ENCODE assay signal across 18 cellular contexts in the genomic region with DNA sequence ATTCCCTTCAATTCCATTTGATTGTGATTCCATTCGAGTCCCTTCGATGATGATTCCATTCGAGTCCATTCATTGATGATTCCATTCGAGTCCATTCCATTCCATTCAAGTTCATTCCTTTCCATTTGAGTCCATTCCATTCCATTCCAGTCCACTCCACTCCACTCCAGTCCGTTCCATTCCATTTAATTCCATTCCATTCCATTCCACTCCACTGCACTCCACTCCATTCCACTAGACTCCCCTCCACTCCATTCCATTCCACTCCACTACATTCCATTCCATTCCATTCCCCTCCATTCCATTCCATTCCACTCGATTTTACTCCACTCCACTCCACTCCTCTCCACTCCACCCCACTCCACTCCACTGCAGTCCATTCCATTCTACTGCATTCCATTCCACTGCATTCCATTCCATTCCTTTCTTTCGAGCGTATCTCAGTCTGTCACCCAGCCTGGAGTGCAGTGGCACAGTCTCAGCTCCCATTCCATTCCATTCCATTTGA.
A peak's percentile ranks its signal among the peaks of the same experiment; 100 is the strongest.
DNase-seq lines count a peak whose midpoint lies in the region; ATAC-seq, FAIRE-seq and TF ChIP-seq lines count a peak whose summit lies in the region.
"Had no signal": no experiment of that assay in that cellular context is flagged by ENCODE, and none has a peak within 500 bp of the region (broad histone marks: within the 10 kb centered on the region; RNA-seq: fewer than 3 reads in every experiment).

No MANE protein-coding gene starts in this region.

- no TSS peak for BruUV-seq in HepG2 (replicated peaks; lab: Mats Ljungman, UMichigan)
- no TSS peak for BruUV-seq in IMR-90 (replicated peaks; lab: Mats Ljungman, UMichigan)

- no peak overlapping the region for H2BK20ac ChIP-seq in IMR-90 (ENCODE audit: low read depth, low read length)

- intact Hi-C loops in HepG2 (cut with micrococcal nuclease; ENCODE audit: unreplicated experiment) (no loop called here), right lobe of liver (cut with DNase I) (no loop called here), IMR-90 (cut with micrococcal nuclease) (no loop called here)

- peaks cover 14% of the 10 kb centered on the region for H3K9me3 Mint-ChIP-seq in memory B cell

- no peak for FAIRE-seq in HepG2 (lab: Jason Lieb, UNC)
- FAIRE-seq: GM12892, GM18507 had no signal

- peaks cover 14% of the 10 kb centered on the region for H3K36me3 Mint-ChIP-seq in memory B cell
- H3K36me3 Mint-ChIP-seq: CD14-positive monocyte had no signal

- no peak overlapping the region for H4K8ac ChIP-seq in IMR-90 (ENCODE audit: low read depth in 2 of 2, low read length in 2 of 2)

- H4K5ac ChIP-seq in IMR-90 (ENCODE audit: low read depth, low read length) = no peak overlapping the region

- H3K27me3 ChIP-seq in HepG2 (ENCODE audit: control insufficient read depth in 1 of 2, insufficient read depth in 2 of 2, low read length in 2 of 2) = no peaks in the 10 kb centered on the region
- no peaks in the 10 kb centered on the region for H3K27me3 ChIP-seq in right lobe of liver
- H3K27me3 ChIP-seq in IMR-90 (ENCODE audit: control insufficient read depth, insufficient read depth, low read length) = no peaks in the 10 kb centered on the region
- H3K27me3 ChIP-seq: BLaER1 had no signal

- no peak overlapping the region for H2AFZ ChIP-seq in HepG2 (ENCODE audit: low read length)
- H2AFZ ChIP-seq in IMR-90 (replicated peaks; ENCODE audit: low read length, poor library complexity) = no peak overlapping the region
- H2AFZ ChIP-seq: GM23248 had no signal

- no peaks in the 10 kb centered on the region for H3K9me1 ChIP-seq in IMR-90 (ENCODE audit: insufficient read depth, low read length)

- peaks cover 36% of the 10 kb centered on the region for H3K9me3 ChIP-seq in HepG2 (ENCODE audit: low read length)
- peaks cover 0 to 8% (median 0%) of the 10 kb centered on the region in 4 donors for H3K9me3 ChIP-seq in right lobe of liver
- H3K9me3 ChIP-seq in IMR-90 (ENCODE audit: control insufficient read depth, insufficient read depth, low read length) = peaks cover 3% of the 10 kb centered on the region

- no peak overlapping the region for H3K4me3 Mint-ChIP-seq in memory B cell
- H3K4me3 Mint-ChIP-seq: CD14-positive monocyte had no signal

- H3K4ac ChIP-seq in IMR-90 (ENCODE audit: low read depth, low read length) = no peak overlapping the region

- peaks cover 3% of the 10 kb centered on the region for H3K4me1 Mint-ChIP-seq in memory B cell
- H3K4me1 Mint-ChIP-seq: CD14-positive monocyte had no signal

- no peaks in the 10 kb centered on the region for H3K79me2 ChIP-seq in HepG2 (ENCODE audit: insufficient read depth, low read length)

- no peak overlapping the region for H3K56ac ChIP-seq in IMR-90 (ENCODE audit: extremely low read depth, insufficient read depth, low read length)

- H3K23ac ChIP-seq in IMR-90 (ENCODE audit: low read depth, low read length) = no peak overlapping the region

- no peak overlapping the region for H2BK15ac ChIP-seq in IMR-90 (ENCODE audit: low read depth, low read length)

- in situ Hi-C loops in HepG2 (cut with HindIII; ENCODE audit: extremely low pct_ligation_motif_present, low pct_unique_long_range_greater_than_20kb) (no loop called here), IMR-90 (cut with MboI; ENCODE audit: low sequenced_read_pairs) (no loop called here)

- H3K36me3 ChIP-seq in HepG2 (replicated peaks in 1 of 2; ENCODE audit: control insufficient read depth in 1 of 2, insufficient read depth in 2 of 2, low read length in 2 of 2) (no peaks in the 10 kb centered on the region), right lobe of liver (no peaks in the 10 kb centered on the region), IMR-90 (ENCODE audit: control insufficient read depth, insufficient read depth, low read length) (no peaks in the 10 kb centered on the region)
- H3K36me3 ChIP-seq: BLaER1, HAP-1 had no signal

- H3K14ac ChIP-seq in IMR-90 (replicated peaks; ENCODE audit: low read depth, low read length) = no peak overlapping the region

- DNase-seq in HepG2 (ENCODE audit: low spot score) = no peak
- DNase-seq in right lobe of liver = no peak
- no peak for DNase-seq in IMR-90
- no peak for DNase-seq in memory B cell (ENCODE audit: low spot score in 2 of 2)
- DNase-seq in NCI-H526 (lab: John Stamatoyannopoulos, UW) = no peak
- DNase-seq in foreskin melanocyte = no peak
- DNase-seq in middle frontal gyrus (ENCODE audit: extremely low spot score, low spot score) = no peak
- DNase-seq: 8988T; CD4-positive, alpha-beta memory T cell; DMS153; DMS79; GDM1; GM23248 had no signal

- H3K27me3 Mint-ChIP-seq in memory B cell = no peaks in the 10 kb centered on the region

- H4K20me1 ChIP-seq in HepG2 (ENCODE audit: insufficient read depth, low read length) (no peaks in the 10 kb centered on the region), IMR-90 (ENCODE audit: insufficient read depth, low read length) (no peaks in the 10 kb centered on the region)
- H4K20me1 ChIP-seq: BLaER1 had no signal

- H3K18ac ChIP-seq in IMR-90 (ENCODE audit: low read depth, low read length) = no peak overlapping the region

- TF ChIP-seq CTCF in HepG2 (CRISPR knock-in tag; IDR thresholded peaks at IDR 0.05) (no peak), right lobe of liver (IDR thresholded peaks at IDR 0.05) (no peak), IMR-90 (conservative IDR thresholded peaks at IDR 0.05; ENCODE audit: low read depth, low read length) (no peak)

- ATAC-seq in HepG2 (no peak), right lobe of liver (no peak), IMR-90 (ENCODE audit: low read depth) (no peak), memory B cell (ENCODE audit: low read depth) (no peak)

- no peak overlapping the region for H3K4me3 ChIP-seq in HepG2 (replicated peaks in 1 of 3; ENCODE audit: insufficient read depth in 1 of 3, low read depth in 2 of 3, low read length in 3 of 3)
- H3K4me3 ChIP-seq in right lobe of liver = no peak overlapping the region
- H3K4me3 ChIP-seq in IMR-90 (ENCODE audit: insufficient read depth, low read depth, low read length) = no peak overlapping the region
- H3K4me3 ChIP-seq: BLaER1, GM23248, HAP-1 had no signal

- CTCF ChIA-PET in HepG2 (lab: Yijun Ruan, JAX; ENCODE audit: low intra/inter-chr PET ratio, low total read pairs) (no interaction called here), IMR-90 (lab: Yijun Ruan, JAX) (no interaction called here)

- H3K4me2 ChIP-seq in HepG2 (ENCODE audit: low read depth, low read length) = no peak overlapping the region
- no peak overlapping the region for H3K4me2 ChIP-seq in IMR-90 (ENCODE audit: low read depth, low read length)
- H3K4me2 ChIP-seq: BLaER1 had no signal

- TF ChIP-seq POLR2A in HepG2 (IDR thresholded peaks at IDR 0.05; ENCODE audit: insufficient read depth in 1 of 2, low read depth in 2 of 2, low read length in 2 of 2) (no peak), right lobe of liver (IDR thresholded peaks at IDR 0.05) (no peak), IMR-90 (IDR thresholded peaks at IDR 0.05; ENCODE audit: low read depth, low read length) (no peak)

- H3K27ac ChIP-seq in HepG2 (ENCODE audit: extremely low read length, insufficient read depth, low read length) (no peak overlapping the region), right lobe of liver (no peak overlapping the region), IMR-90 (ENCODE audit: insufficient read depth, low read length) (no peak overlapping the region)
- H3K27ac ChIP-seq: BLaER1, GM23248 had no signal

- peak overlapping the region; percentile 17 for H3K27ac Mint-ChIP-seq in memory B cell
- H3K27ac Mint-ChIP-seq: CD14-positive monocyte; CD4-positive, alpha-beta memory T cell had no signal

- peak overlapping the region; percentile 60 for H2BK5ac ChIP-seq in IMR-90 (ENCODE audit: low read depth, low read length, poor library complexity, severe bottlenecking)

- H3K4me1 ChIP-seq in HepG2 (ENCODE audit: insufficient read depth, low read length) = no peaks in the 10 kb centered on the region
- no peaks in the 10 kb centered on the region for H3K4me1 ChIP-seq in right lobe of liver
- no peaks in the 10 kb centered on the region for H3K4me1 ChIP-seq in IMR-90 (ENCODE audit: control insufficient read depth, insufficient read depth, low read length)
- H3K4me1 ChIP-seq: BLaER1, HAP-1 had no signal

- dilution Hi-C loops in IMR-90 (cut with HindIII; ENCODE audit: low sequenced_read_pairs, unreplicated experiment) = no loop called here

- H3K79me1 ChIP-seq in IMR-90 (ENCODE audit: low read depth in 1 of 2, low read length in 2 of 2) = no peaks in the 10 kb centered on the region

- no peak overlapping the region for H4K91ac ChIP-seq in IMR-90 (ENCODE audit: insufficient read depth, low read depth, low read length)

- TF ChIP-seq EP300 in HepG2 (IDR thresholded peaks at IDR 0.05; ENCODE audit: low read depth in 2 of 2, low read length in 2 of 2) = no peak
- TF ChIP-seq EP300 in HepG2 (CRISPR knock-in tag; IDR thresholded peaks at IDR 0.05; ENCODE audit: borderline replicate concordance) = no peak

- POLR2A ChIA-PET in HepG2 (lab: Yijun Ruan, JAX) = no interaction called here
- POLR2A ChIA-PET in IMR-90 (lab: Charles Lee; ENCODE audit: unreplicated experiment) = no interaction called here

- H3K9ac ChIP-seq in HepG2 (ENCODE audit: insufficient read depth, low read depth, low read length) (no peak overlapping the region), IMR-90 (ENCODE audit: low read depth, low read length) (no peak overlapping the region)
- H3K9ac ChIP-seq: BLaER1, GM23248 had no signal

- TF ChIP-seq RAD21 in HepG2 (CRISPR knock-in tag; IDR thresholded peaks at IDR 0.05) (no peak), IMR-90 (IDR thresholded peaks at IDR 0.05; ENCODE audit: low read length) (no peak)

- H2AK5ac ChIP-seq in IMR-90 (ENCODE audit: low read depth, low read length) = no peak overlapping the region

- WGBS in HepG2 (ENCODE audit: low lambda C conversion rate) = 53% methylated on average over 8 of the region's 8 CpGs
- WGBS in right lobe of liver (ENCODE audit: insufficient coverage, low coverage, low lambda C conversion rate, missing lambda C conversion rate) = 76% methylated on average over 8 of the region's 8 CpGs
- WGBS in IMR-90 (ENCODE audit: extremely low coverage in 2 of 2, insufficient read length in 1 of 2), 2 experiments = 62 to 100% methylated on average over 1 to 6 of the region's 8 CpGs

- no peak overlapping the region for H2BK120ac ChIP-seq in IMR-90 (ENCODE audit: low read depth, low read length)

- H2AK9ac ChIP-seq in IMR-90 (replicated peaks; ENCODE audit: low read depth, low read length, poor library complexity) = no peak overlapping the region

TF ChIP-seq in IMR-90, 13 proteins besides CTCF, POLR2A, EP300 and RAD21 (continues in another document):
- TF ChIP-seq, protein P1, sequence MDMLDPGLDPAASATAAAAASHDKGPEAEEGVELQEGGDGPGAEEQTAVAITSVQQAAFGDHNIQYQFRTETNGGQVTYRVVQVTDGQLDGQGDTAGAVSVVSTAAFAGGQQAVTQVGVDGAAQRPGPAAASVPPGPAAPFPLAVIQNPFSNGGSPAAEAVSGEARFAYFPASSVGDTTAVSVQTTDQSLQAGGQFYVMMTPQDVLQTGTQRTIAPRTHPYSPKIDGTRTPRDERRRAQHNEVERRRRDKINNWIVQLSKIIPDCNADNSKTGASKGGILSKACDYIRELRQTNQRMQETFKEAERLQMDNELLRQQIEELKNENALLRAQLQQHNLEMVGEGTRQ (IDR thresholded peaks at IDR 0.05; ENCODE audit: low read depth, low read length) = no peak
- TF ChIP-seq BHLHE40 (IDR thresholded peaks at IDR 0.05; ENCODE audit: low read depth, low read length) = no peak
- TF ChIP-seq MXI1 (IDR thresholded peaks at IDR 0.05; ENCODE audit: borderline replicate concordance, low read depth, low read length) = no peak
- no peak for TF ChIP-seq MAFK (IDR thresholded peaks at IDR 0.05; ENCODE audit: low read depth, low read length)
